ENCODE assay signal across 8 cellular contexts in genomic region chr14:99603471-99603933, GRCh38. TPM values are rescaled to one million over a fixed set of nuclear protein-coding genes. Genes with fewer than 3 reads are reported as not detected.
DNase-seq lines count a peak whose midpoint lies in the region; ATAC-seq, FAIRE-seq and TF ChIP-seq lines count a peak whose summit lies in the region.

No MANE protein-coding gene starts in this region.

- peak; percentile 64 for DNase-seq in Right ventricle myocardium inferior (ENCODE audit: missing footprints)
- DNase-seq in left cardiac atrium = no peak
- DNase-seq in NCI-H526 (lab: John Stamatoyannopoulos, UW) = peak; percentile 7 to 57
- peak; percentile 32 for DNase-seq in activated T-helper 1 cell treated with Interleukin-2 at 50 U/mL for 16 hours (ENCODE audit: low read depth)
- DNase-seq in head of caudate nucleus = peak in 26 of 42 donors; percentile 20 to 63 (median 39)
- DNase-seq in spleen = peak; percentile 89
- DNase-seq in urothelium cell line (ENCODE audit: low spot score) = no peak
- no peak for DNase-seq in NCI-H2196 (lab: John Stamatoyannopoulos, UW; ENCODE audit: unreplicated experiment)

- intact Hi-C loops in Right ventricle myocardium inferior (cut with DNase I) (no loop called here), left cardiac atrium (cut with DNase I) (loop anchor here in 1 of 2 donors (5.0 kb wide), 1 partner anchor 36 kb away; no protein-coding TSS in a partner anchor), head of caudate nucleus (cut with DNase I) (loop anchor here (5.0 kb wide), 1 partner anchor 41 kb away; no protein-coding TSS in a partner anchor), spleen (cut with DNase I; ENCODE audit: low total_unique reads) (no loop called here)

- no peaks in the 10 kb centered on the region for H3K9me3 ChIP-seq in spleen

- no peak for TF ChIP-seq POLR2A in spleen (IDR thresholded peaks at IDR 0.05)

- ATAC-seq in Right ventricle myocardium inferior = no peak
- no peak for ATAC-seq in left cardiac atrium

- no peaks in the 10 kb centered on the region for H3K36me3 ChIP-seq in spleen

- H3K4me3 ChIP-seq in spleen = peak overlapping the region; percentile 30 to 99 (median 66)

- peaks cover 0 to 42% (median 0%) of the 10 kb centered on the region in 7 donors for H3K27me3 ChIP-seq in spleen (replicated peaks in 1 of 7)

- 8 to 29% (median 12%) methylated on average over 27 to 61 of the region's 61 CpGs for WGBS in spleen, 5 donors

- FAIRE-seq in urothelium cell line (lab: Jason Lieb, UNC) = no peak

- TF ChIP-seq CTCF in spleen (IDR thresholded peaks at IDR 0.05 in 8 of 11, conservative IDR thresholded peaks at IDR 0.05 in 3 of 11) = no peak

- peak overlapping the region in 4 of 8 donors; percentile 21 to 92 (median 46) for H3K27ac ChIP-seq in spleen

- H3K4me1 ChIP-seq in spleen = peaks cover 31 to 72% (median 56%) of the 10 kb centered on the region in 6 donors

RNA-seq across cellular contexts. Expression of gene CCDC85C, which starts 0.5 kb away (rescaled TPM):
- 53.1 TPM for total RNA-seq in Right ventricle myocardium inferior
- total RNA-seq in left cardiac atrium = 10 to 100 TPM; 21.4 to 24.7 TPM
- 10 to 100 TPM in 4 of 7 donors, 1 to 10 TPM in 3; 6.0 to 12.4 (median 11.3) TPM for total RNA-seq in spleen
- polyA plus RNA-seq in spleen = 1 to 10 TPM; 1.6 to 6.5 (median 1.9) TPM

RNA-seq across cellular contexts. Expression of gene HHIPL1, which starts 41.4 kb away (rescaled TPM):
- total RNA-seq in Right ventricle myocardium inferior (1.5 TPM), left cardiac atrium (1 to 10 TPM; 2.1 to 2.6 TPM), spleen (1 to 10 TPM; 1.8 to 4.2 (median 2.8) TPM)
- polyA plus RNA-seq in spleen = under 1 TPM; 0.43 to 0.67 (median 0.64) TPM

Comparison
In these comparisons a context has a peak if more than half of its experiments do, and no peak if none do; other contexts are left out.
1. DNase-seq: peak in Right ventricle myocardium inferior (single experiment), NCI-H526 (2 of 2), activated T-helper 1 cell treated with Interleukin-2 at 50 U/mL for 16 hours (single experiment), head of caudate nucleus (26 of 42) and spleen (single experiment); none in left cardiac atrium (single experiment), urothelium cell line (single experiment) and NCI-H2196 (single experiment).